ENCODE assay signal across 30 cellular contexts in genomic region chr4:68865760-68866159, GRCh38. TPM values are rescaled to one million over a fixed set of nuclear protein-coding genes. Genes with fewer than 3 reads are reported as not detected.
DNase-seq lines count a peak whose midpoint lies in the region; ATAC-seq and TF ChIP-seq lines count a peak whose summit lies in the region.
"Had no signal": no experiment of that assay in that cellular context is flagged by ENCODE, and none has a peak within 500 bp of the region (broad histone marks: within the 10 kb centered on the region; RNA-seq: fewer than 3 reads in every experiment).

No MANE protein-coding gene starts in this region.

- no peaks in the 10 kb centered on the region for H3K36me3 ChIP-seq in ACC112 (ENCODE audit: insufficient read depth, low read length)
- H3K36me3 ChIP-seq in neuronal stem cell (replicated peaks in 1 of 2; ENCODE audit: control insufficient read depth in 2 of 2, insufficient read depth in 2 of 2, low read length in 2 of 2), result no peaks in the 10 kb centered on the region
- H3K36me3 ChIP-seq in tibial artery, result no peaks in the 10 kb centered on the region
- no peaks in the 10 kb centered on the region for H3K36me3 ChIP-seq in gastroesophageal sphincter
- H3K36me3 ChIP-seq: adrenal gland, BLaER1, brain microvascular endothelial cell, neutrophil, thoracic aorta had no signal

- no peak overlapping the region for H2BK5ac ChIP-seq in neuronal stem cell (ENCODE audit: low read length)

- no peak overlapping the region for H2AK5ac ChIP-seq in neuronal stem cell (ENCODE audit: low read depth, low read length)

- TF ChIP-seq CTCF in tibial artery (IDR thresholded peaks at IDR 0.05), result no peak
- TF ChIP-seq CTCF in gastroesophageal sphincter (IDR thresholded peaks at IDR 0.05), result no peak

- no peak overlapping the region for H3K27ac ChIP-seq in ACC112 (ENCODE audit: low read depth, low read length)
- peak overlapping the region; percentile 71 for H3K27ac ChIP-seq in epithelial cell of prostate
- no peak overlapping the region for H3K27ac ChIP-seq in neuronal stem cell (replicated peaks; ENCODE audit: low read length)
- no peak overlapping the region for H3K27ac ChIP-seq in tibial artery
- H3K27ac ChIP-seq in gastroesophageal sphincter, result no peak overlapping the region
- H3K27ac ChIP-seq: adrenal gland, BLaER1, brain microvascular endothelial cell, neutrophil, thoracic aorta had no signal

- H3K4me3 ChIP-seq in ACC112 (ENCODE audit: low read depth, low read length) (no peak overlapping the region), neuronal stem cell (ENCODE audit: low read length in 2 of 2) (no peak overlapping the region), tibial artery (no peak overlapping the region), gastroesophageal sphincter (no peak overlapping the region)
- H3K4me3 ChIP-seq: adrenal gland, BLaER1, thoracic aorta had no signal

- no peak for TF ChIP-seq EP300 in gastroesophageal sphincter (IDR thresholded peaks at IDR 0.05)

- H3K18ac ChIP-seq in neuronal stem cell (ENCODE audit: low read length), result no peak overlapping the region

- H3K27me3 ChIP-seq in ACC112 (ENCODE audit: insufficient read depth, low read length) (no peaks in the 10 kb centered on the region), neuronal stem cell (ENCODE audit: control insufficient read depth in 3 of 3, insufficient read depth in 3 of 3, low read depth in 1 of 3, low read length in 3 of 3) (no peaks in the 10 kb centered on the region), tibial artery (no peaks in the 10 kb centered on the region), gastroesophageal sphincter (no peaks in the 10 kb centered on the region)
- H3K27me3 ChIP-seq: adrenal gland, BLaER1, brain microvascular endothelial cell, neutrophil had no signal

- no peak overlapping the region for H3K14ac ChIP-seq in neuronal stem cell (ENCODE audit: low read length)

- H2BK12ac ChIP-seq in neuronal stem cell (ENCODE audit: low read length), result no peak overlapping the region

- DNase-seq in KBM-7 (peak; percentile 70), epithelial cell of prostate (ENCODE audit: low read depth, low spot score) (no peak), neuronal stem cell (ENCODE audit: low spot score) (no peak), tibial artery (no peak), NCI-H2227 (lab: John Stamatoyannopoulos, UW; ENCODE audit: unreplicated experiment) (no peak)
- DNase-seq in stimulated activated CD4-positive, alpha-beta T cell treated with anti-CD3 and anti-CD28 coated beads, Interleukin-1b, Interleukin-23, amount 100 ng/mL, for 48 hours, result no peak
- DNase-seq: activated B cell treated with CpG ODN at 0.5 μM for 24 hours; activated naive CD4-positive, alpha-beta T cell treated with anti-CD3 and anti-CD28 coated beads for 36 hours; adrenal gland; brain microvascular endothelial cell; COR-L47; effector CD4-positive, alpha-beta T cell; erythroblast; head of caudate nucleus; NCI-H1048; NCI-H1930; NCI-H526 treated with DMSO at 0.1 percent for 48 hours; SIG-M5; stimulated activated naive CD8-positive, alpha-beta T cell treated with anti-CD3 and anti-CD28 coated beads, Interleukin-15, Interleukin-2, amounts not matched to agents 100 U/mL and 50 U/mL, for 24 hours; T1000 had no signal

- H3K4me1 ChIP-seq in ACC112 (ENCODE audit: control insufficient read depth, insufficient read depth, low read length, unreplicated experiment) (no peaks in the 10 kb centered on the region), neuronal stem cell (ENCODE audit: control insufficient read depth in 2 of 2, insufficient read depth in 1 of 2, low read depth in 1 of 2, low read length in 2 of 2) (peaks cover 0 to 6% of the 10 kb centered on the region in 2 donors), tibial artery (no peaks in the 10 kb centered on the region), gastroesophageal sphincter (no peaks in the 10 kb centered on the region)
- H3K4me1 ChIP-seq: adrenal gland, BLaER1 had no signal

- no peaks in the 10 kb centered on the region for H3K9me3 ChIP-seq in neuronal stem cell (replicated peaks in 1 of 2; ENCODE audit: control insufficient read depth in 2 of 2, insufficient read depth in 1 of 2, low read depth in 1 of 2, low read length in 2 of 2)
- H3K9me3 ChIP-seq in tibial artery, result no peaks in the 10 kb centered on the region
- H3K9me3 ChIP-seq in gastroesophageal sphincter, result no peaks in the 10 kb centered on the region
- H3K9me3 ChIP-seq: adrenal gland, BLaER1, neutrophil, thoracic aorta had no signal

- H3K4me2 ChIP-seq in neuronal stem cell (ENCODE audit: insufficient read depth, low read length, poor library complexity, severe bottlenecking), result no peak overlapping the region
- H3K4me2 ChIP-seq: BLaER1 had no signal

- intact Hi-C loops in tibial artery (cut with DNase I; ENCODE audit: low total_unique reads), result no loop called here

- ATAC-seq in gastroesophageal sphincter, result no peak
- ATAC-seq: stimulated activated naive CD8-positive, alpha-beta T cell treated with anti-CD3 and anti-CD28 coated beads, Interleukin-15, Interleukin-2, amounts not matched to agents 100 U/mL and 50 U/mL, for 24 hours had no signal

- H3K4ac ChIP-seq in neuronal stem cell (ENCODE audit: low read length), result no peak overlapping the region

- H3K79me1 ChIP-seq in neuronal stem cell (ENCODE audit: low read depth, low read length), result no peaks in the 10 kb centered on the region

- no peak overlapping the region for H3K23ac ChIP-seq in neuronal stem cell (ENCODE audit: low read depth, low read length, poor library complexity)

- H2AFZ ChIP-seq in ACC112 (ENCODE audit: low read length, unreplicated experiment), result peak overlapping the region; percentile 2
- peak overlapping the region; percentile 32 for H2AFZ ChIP-seq in neuronal stem cell (ENCODE audit: low read length)

- no peak overlapping the region for H2BK120ac ChIP-seq in neuronal stem cell (ENCODE audit: low read depth, low read length)

- no peak overlapping the region for H4K8ac ChIP-seq in neuronal stem cell (ENCODE audit: low read depth, low read length)

- no peak overlapping the region for H3K9ac ChIP-seq in neuronal stem cell (ENCODE audit: low read depth, low read length, poor library complexity)
- H3K9ac ChIP-seq: BLaER1 had no signal

- TF ChIP-seq POLR2A in gastroesophageal sphincter (IDR thresholded peaks at IDR 0.05), result no peak

- H2BK15ac ChIP-seq in neuronal stem cell (ENCODE audit: low read length), result no peak overlapping the region

- no CpG with 5 or more reads among the region's 5 CpGs for WGBS in neuronal stem cell (ENCODE audit: extremely low coverage in 2 of 2, insufficient read length in 2 of 2, insufficient replicate concordance in 1 of 2), 2 donors
- WGBS in gastroesophageal sphincter (ENCODE audit: low coverage in 1 of 2), 2 donors, result 84 to 88% methylated on average over 5 of the region's 5 CpGs

- no peaks in the 10 kb centered on the region for H3K79me2 ChIP-seq in ACC112 (ENCODE audit: control insufficient read depth, insufficient read depth, low read length, unreplicated experiment)

- no peak overlapping the region for H4K91ac ChIP-seq in neuronal stem cell (ENCODE audit: low read depth, low read length, poor library complexity)

- in situ Hi-C loops in KBM-7 (cut with MboI; ENCODE audit: low pct_unique_long_range_greater_than_20kb, low sequenced_read_pairs), result no loop called here

RNA-seq across cellular contexts. Expression of gene UGT2B10, which starts 50.0 kb away (rescaled TPM):
- polyA plus RNA-seq in neuronal stem cell (2013, experiment 1 of 2), result not detected
- polyA plus RNA-seq in neuronal stem cell (2013, experiment 2 of 2), result not detected
- total RNA-seq in gastroesophageal sphincter, result not detected
- total RNA-seq: activated B cell treated with CpG ODN at 0.5 μM for 24 hours; activated naive CD4-positive, alpha-beta T cell treated with anti-CD3 and anti-CD28 coated beads for 36 hours; activated T-helper 1 cell treated with anti-CD3 and anti-CD28 coated beads, Interleukin-12 subunit alpha, Interleukin-12 subunit beta, Interleukin-2, Interleukin-4 antibody, amounts not matched to agents 30 ng/mL and 10 ng/mL and 1 ng/mL, durations not matched to agents 14 hours and 24 hours and 36 hours; Daoy; lung microvascular endothelial cell; pulmonary artery endothelial cell; thoracic aorta had no signal
- polyA plus RNA-seq: adrenal gland, AG04450 had no signal
